In genomic region chr1:93584238-93585003, GRCh38 we compare ENCODE assay signal across 1 cellular context.
A peak's percentile ranks its signal among the peaks of the same experiment; 100 is the strongest.
TF ChIP-seq lines count a peak whose summit lies in the region.

No MANE protein-coding gene starts in this region.

TF ChIP-seq in HepG2, 621 proteins besides CTCF, POLR2A, EP300 and RAD21 (continued from another document):
- no peak for TF ChIP-seq GABPB1 (CRISPR knock-in tag; IDR thresholded peaks at IDR 0.05)
- 0 out of 2 replicates have a peak, but pooled peaks have one; percentile 8 for TF ChIP-seq ZNF761 (CRISPR knock-in tag; conservative IDR thresholded peaks at IDR 0.05)
TF ChIP-seq in HepG2: peak in this region for 3.
